In genomic region chr3:57029924-57030323, GRCh38 we compare ENCODE assay signal across 1 cellular context.
TF ChIP-seq lines count a peak whose summit lies in the region.

No MANE protein-coding gene starts in this region.

TF ChIP-seq in SK-N-SH treated with all-trans-retinoic acid at 6 μM for 48 hours, 23 proteins besides CTCF, POLR2A, EP300 and RAD21 (continued from another document):
- no peak for TF ChIP-seq OSR1 (CRISPR knock-in tag; IDR thresholded peaks at IDR 0.05)
